14 cellular contexts compared by ENCODE assay signal in the genomic region with DNA sequence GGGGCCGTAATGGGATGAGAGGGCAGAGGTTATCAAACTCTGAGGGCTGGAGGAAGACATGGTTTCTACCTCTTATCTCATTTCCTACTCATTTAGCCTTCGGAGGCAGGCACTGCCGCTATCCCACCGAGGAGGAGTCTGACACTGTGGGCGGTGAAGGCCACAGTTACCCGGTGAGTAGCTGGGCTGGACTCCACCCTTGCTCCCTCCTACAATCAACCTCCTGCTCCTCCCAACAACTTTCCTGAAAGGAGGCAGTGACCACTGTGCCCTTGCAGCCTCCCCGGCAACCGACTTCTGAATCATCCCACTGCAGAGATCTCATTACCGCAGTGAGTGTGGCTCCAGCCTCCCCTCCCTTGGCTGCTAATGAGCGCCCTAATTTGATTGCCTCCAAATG. TPM values are rescaled to one million over a fixed set of nuclear protein-coding genes. Genes with fewer than 3 reads are reported as not detected.
DNase-seq lines count a peak whose midpoint lies in the region; ATAC-seq and TF ChIP-seq lines count a peak whose summit lies in the region.
"Not testable (repeated sequence)": the region's sequence is repeated elsewhere in the genome, so short reads cannot be mapped to it uniquely, and the experiment has no call there.
"Had no signal": no experiment of that assay in that cellular context is flagged by ENCODE, and none has a peak within 500 bp of the region (broad histone marks: within the 10 kb centered on the region; RNA-seq: fewer than 3 reads in every experiment).

No MANE protein-coding gene starts in this region.

- TF ChIP-seq EP300 in gastroesophageal sphincter (IDR thresholded peaks at IDR 0.05); upper lobe of left lung (IDR thresholded peaks at IDR 0.05): not testable (repeated sequence)

- BruUV-seq in Panc1 (replicated peaks; lab: Mats Ljungman, UMichigan), result not testable (repeated sequence)

- H3K27ac ChIP-seq in Panc1 (ENCODE audit: low read length); gastroesophageal sphincter; heart right ventricle; lung (ENCODE audit: low read depth in 1 of 2, low read length in 1 of 2); upper lobe of left lung: not testable (repeated sequence)

- H3K9me3 ChIP-seq in Panc1 (ENCODE audit: control insufficient read depth, insufficient read depth, low read depth, low read length); gastroesophageal sphincter; heart right ventricle; lung (ENCODE audit: control insufficient read depth in 2 of 2, insufficient read depth in 1 of 2, low read length in 1 of 2); upper lobe of left lung: not testable (repeated sequence)

- in situ Hi-C loops in Panc1 (cut with HindIII; ENCODE audit: low pct_unique_long_range_greater_than_20kb, low sequenced_read_pairs), result not testable (repeated sequence)

- H3K4me3 ChIP-seq in Panc1 (ENCODE audit: low read depth in 2 of 2, low read length in 2 of 2); gastroesophageal sphincter; heart right ventricle; lung; upper lobe of left lung: not testable (repeated sequence)

- intact Hi-C loops in Panc1 (cut with micrococcal nuclease; ENCODE audit: unreplicated experiment); heart right ventricle (cut with DNase I): not testable (repeated sequence)

- not testable (repeated sequence) for H3K4me1 ChIP-seq in Panc1 (ENCODE audit: control insufficient read depth, insufficient read depth, low read length); gastroesophageal sphincter; heart right ventricle; lung (ENCODE audit: control insufficient read depth in 2 of 2, insufficient read depth in 2 of 2, low read length in 2 of 2); upper lobe of left lung

- peak; percentile 69 for ATAC-seq in Panc1
- ATAC-seq in gastroesophageal sphincter, result peak; percentile 42
- peak; percentile 56 to 75 (median 68) for ATAC-seq in heart right ventricle
- ATAC-seq in left lobe of liver, result peak; percentile 64
- ATAC-seq in lung (ENCODE audit: insufficient read depth, low FRiP score), result peak; percentile 47
- peak; percentile 20 to 68 for ATAC-seq in upper lobe of left lung (ENCODE audit: low FRiP score in 2 of 2)

- H3K36me3 ChIP-seq in Panc1 (ENCODE audit: control insufficient read depth, insufficient read depth, low read length); gastroesophageal sphincter; heart right ventricle; lung (ENCODE audit: control insufficient read depth in 2 of 2, insufficient read depth in 2 of 2, low read length in 2 of 2); upper lobe of left lung: not testable (repeated sequence)

- TF ChIP-seq POLR2A in gastroesophageal sphincter (IDR thresholded peaks at IDR 0.05); upper lobe of left lung (IDR thresholded peaks at IDR 0.05): not testable (repeated sequence)

- POLR2A ChIA-PET in Panc1 (lab: Charles Lee), result not testable (repeated sequence)

- WGBS in gastroesophageal sphincter (ENCODE audit: low coverage in 1 of 2), 2 donors, result no CpG with 5 or more reads among the region's 10 CpGs
- no CpG with 5 or more reads among the region's 10 CpGs for WGBS in heart right ventricle, 2 donors
- WGBS in lung, 2 donors, result no CpG with 5 or more reads among the region's 10 CpGs
- no CpG with 5 or more reads among the region's 10 CpGs for WGBS in upper lobe of left lung, 2 donors

- H3K27me3 ChIP-seq in Panc1 (ENCODE audit: control insufficient read depth, insufficient read depth, low read length); gastroesophageal sphincter; heart right ventricle; lung (ENCODE audit: control insufficient read depth, insufficient read depth); upper lobe of left lung: not testable (repeated sequence)

- not testable (repeated sequence) for TF ChIP-seq CTCF in Panc1 (IDR thresholded peaks at IDR 0.05); gastroesophageal sphincter (IDR thresholded peaks at IDR 0.05); heart right ventricle (IDR thresholded peaks at IDR 0.05); lung (IDR thresholded peaks at IDR 0.05; ENCODE audit: control extremely low read depth, extremely low read depth); upper lobe of left lung (IDR thresholded peaks at IDR 0.05)

- DNase-seq in Panc1 (ENCODE audit: low read depth, low spot score); heart right ventricle; left lobe of liver (ENCODE audit: low spot score); lung (ENCODE audit: low spot score); upper lobe of left lung: not testable (repeated sequence)

- CTCF ChIA-PET in Panc1 (lab: Charles Lee), result not testable (repeated sequence)

RNA-seq across cellular contexts. Expression of gene FAM25C, which starts 35.3 kb away (rescaled TPM):
- total RNA-seq in Panc1 (2021; ENCODE audit: unreplicated experiment), result not detected
- polyA plus RNA-seq in Panc1 (2012; ENCODE audit: insufficient read length), result not detected
- not detected for total RNA-seq in gastroesophageal sphincter
- total RNA-seq in heart right ventricle, result not detected
- not detected for polyA plus RNA-seq in heart right ventricle
- total RNA-seq in left lobe of liver, result not detected
- total RNA-seq in lung, result not detected
- polyA plus RNA-seq in lung, result not detected
- total RNA-seq in upper lobe of left lung, result not detected
- total RNA-seq: A172; CD4-positive, CD25-positive, alpha-beta regulatory T cell; CD8-positive, alpha-beta memory T cell; G401; GM12878; H7; HFFc6; HT1080 had no signal
- polyA plus RNA-seq: CD4-positive, CD25-positive, alpha-beta regulatory T cell; CD8-positive, alpha-beta memory T cell; GM12878 had no signal

RNA-seq across cellular contexts. Expression of gene NPY4R2, which starts 45.8 kb away (rescaled TPM):
- 0.64 TPM for total RNA-seq in Panc1 (2021; ENCODE audit: unreplicated experiment)
- 0.27 TPM for polyA plus RNA-seq in Panc1 (2012; ENCODE audit: insufficient read length)
- total RNA-seq in gastroesophageal sphincter, result under 1 TPM in 1 of 4 donors, not detected in 3; 0.15 TPM
- total RNA-seq in heart right ventricle, result not detected
- not detected for polyA plus RNA-seq in heart right ventricle
- not detected for total RNA-seq in left lobe of liver
- total RNA-seq in lung, result 10 to 100 TPM in 1 of 2 donors, 1 to 10 TPM in 1; 2.9 to 36.8 TPM
- under 1 TPM; 0.07 to 0.45 TPM for polyA plus RNA-seq in lung
- total RNA-seq in upper lobe of left lung, result 1 to 10 TPM in 4 of 6 donors, under 1 TPM in 1, not detected in 1; 0.46 to 2.7 (median 2.4) TPM
- total RNA-seq: A172; CD4-positive, CD25-positive, alpha-beta regulatory T cell; CD8-positive, alpha-beta memory T cell; G401; GM12878; HT1080 had no signal
- polyA plus RNA-seq: CD4-positive, CD25-positive, alpha-beta regulatory T cell; CD8-positive, alpha-beta memory T cell; GM12878 had no signal
